19 cellular contexts compared by ENCODE assay signal in genomic region chr5:149154629-149155028, GRCh38. TPM values are rescaled to one million over a fixed set of nuclear protein-coding genes. Genes with fewer than 3 reads are reported as not detected.
DNase-seq lines count a peak whose midpoint lies in the region; ATAC-seq, FAIRE-seq and TF ChIP-seq lines count a peak whose summit lies in the region.
"Had no signal": no experiment of that assay in that cellular context is flagged by ENCODE, and none has a peak within 500 bp of the region (broad histone marks: within the 10 kb centered on the region; RNA-seq: fewer than 3 reads in every experiment).

No MANE protein-coding gene starts in this region.

- TF ChIP-seq CTCF in MCF 10A (IDR thresholded peaks at IDR 0.05; ENCODE audit: unreplicated experiment) (no peak), mammary epithelial cell (conservative IDR thresholded peaks at IDR 0.05 in 1 of 2, IDR thresholded peaks at IDR 0.05 in 1 of 2; ENCODE audit: extremely low read depth in 1 of 2, insufficient read depth in 1 of 2, low read depth in 1 of 2, low read length in 2 of 2) (no peak), PC-9 (conservative IDR thresholded peaks at IDR 0.05) (no peak), hepatocyte (IDR thresholded peaks at IDR 0.05; ENCODE audit: poor library complexity) (no peak), thoracic aorta (IDR thresholded peaks at IDR 0.05) (no peak), pancreas (IDR thresholded peaks at IDR 0.05) (no peak)

- H3K9me3 ChIP-seq in mammary epithelial cell (replicated peaks; ENCODE audit: insufficient read depth, low read length) (no peaks in the 10 kb centered on the region), PC-9 (ENCODE audit: insufficient read depth, low read depth) (no peaks in the 10 kb centered on the region), hepatocyte (ENCODE audit: low read depth) (no peaks in the 10 kb centered on the region), thoracic aorta (no peaks in the 10 kb centered on the region), pancreas (no peaks in the 10 kb centered on the region)
- H3K9me3 ChIP-seq: HAP-1, tibial nerve had no signal

- H3K36me3 ChIP-seq in mammary epithelial cell (ENCODE audit: insufficient read depth, low read length) (no peaks in the 10 kb centered on the region), PC-9 (ENCODE audit: low read depth) (0 out of 2 replicates have a peak, but pooled peaks cover 15% of the 10 kb centered on the region), hepatocyte (replicated peaks; ENCODE audit: insufficient read depth, low read depth) (no peaks in the 10 kb centered on the region), thoracic aorta (no peaks in the 10 kb centered on the region), pancreas (no peaks in the 10 kb centered on the region)
- H3K36me3 ChIP-seq: HAP-1, tibial nerve had no signal

- peaks cover 35% of the 10 kb centered on the region for H3F3A ChIP-seq in PC-9 (ENCODE audit: insufficient read depth, low read depth)

- no peak overlapping the region for H3K27ac ChIP-seq in mammary epithelial cell (ENCODE audit: insufficient read depth, low read depth, low read length)
- H3K27ac ChIP-seq in PC-9: peak overlapping the region; percentile 74
- H3K27ac ChIP-seq in hepatocyte: peak overlapping the region; percentile 72
- peak overlapping the region; percentile 47 to 78 for H3K27ac ChIP-seq in thoracic aorta
- H3K27ac ChIP-seq in pancreas: no peak overlapping the region
- H3K27ac ChIP-seq: tibial nerve had no signal

- H3K4me3 ChIP-seq in mammary epithelial cell (replicated peaks in 1 of 3; ENCODE audit: insufficient read depth in 1 of 3, low read depth in 2 of 3, low read length in 3 of 3) (no peak overlapping the region), PC-9 (no peak overlapping the region), hepatocyte (no peak overlapping the region), thoracic aorta (no peak overlapping the region), pancreas (no peak overlapping the region)
- H3K4me3 ChIP-seq: HAP-1, tibial nerve had no signal

- WGBS in mammary epithelial cell (ENCODE audit: low coverage, missing lambda C conversion rate): 93% methylated on average over 1 of the region's 1 CpG
- 90% methylated on average over 1 of the region's 1 CpG for WGBS in hepatocyte (ENCODE audit: low lambda C conversion rate, missing lambda C conversion rate)
- 95 to 99% methylated on average over 1 of the region's 1 CpG for WGBS in pancreas, 2 donors

- CTCF ChIA-PET in MCF 10A (lab: Yijun Ruan, JAX): interaction anchor here (0.6 to 6.7 kb wide), 10 partner anchors 12 to 84 kb away, joined by 3 to 93 read pairs (median 6); partner anchors contain the start of gene ABLIM3
- CTCF ChIA-PET in mammary epithelial cell (lab: Charles Lee; ENCODE audit: low non-redundant PET): no interaction called here
- CTCF ChIA-PET in PC-9 (lab: Charles Lee): no interaction called here

- H3K79me2 ChIP-seq in mammary epithelial cell (ENCODE audit: insufficient read depth, low read length) (peaks cover 52% of the 10 kb centered on the region), PC-9 (ENCODE audit: low read depth) (peaks cover 100% of the 10 kb centered on the region), hepatocyte (no peaks in the 10 kb centered on the region)

- H3K9me2 ChIP-seq in PC-9 (ENCODE audit: insufficient read depth) (no peaks in the 10 kb centered on the region), hepatocyte (replicated peaks; ENCODE audit: insufficient read depth) (no peaks in the 10 kb centered on the region)

- POLR2A ChIA-PET in MCF 10A (lab: Yijun Ruan, JAX) (interaction anchor here (0.6 to 7.2 kb wide), 8 partner anchors 8 to 112 kb away, joined by 3 to 100 read pairs (median 4); partner anchors contain the start of gene ABLIM3), PC-9 (lab: Charles Lee; ENCODE audit: unreplicated experiment) (interaction anchor here (0.7 kb wide), 1 partner anchor 125 kb away, joined by 5 read pairs; no protein-coding TSS in a partner anchor)

- intact Hi-C loops in MCF 10A (cut with micrococcal nuclease): no loop called here
- intact Hi-C loops in mammary epithelial cell (cut with micrococcal nuclease): no loop called here
- intact Hi-C loops in PC-9 (cut with micrococcal nuclease; ENCODE audit: unreplicated experiment): loop anchor here (1.0 kb wide), 2 partner anchors 8 to 18 kb away; no protein-coding TSS in a partner anchor
- intact Hi-C loops in pancreas (cut with DNase I): no loop called here

- in situ Hi-C loops in mammary epithelial cell (cut with MboI; ENCODE audit: low sequenced_read_pairs in 2 of 2): no loop called here

- no peaks in the 10 kb centered on the region for H3K36me3 Mint-ChIP-seq in MCF 10A (ENCODE audit: insufficient read depth, unreplicated experiment)
- H3K36me3 Mint-ChIP-seq: activated naive CD8-positive, alpha-beta T cell; CD4-positive, CD25-positive, alpha-beta regulatory T cell had no signal

- peaks cover 14% of the 10 kb centered on the region for H3K4me1 ChIP-seq in mammary epithelial cell (ENCODE audit: insufficient read depth, low read length)
- peaks cover 52% of the 10 kb centered on the region for H3K4me1 ChIP-seq in PC-9 (replicated peaks; ENCODE audit: insufficient read depth)
- H3K4me1 ChIP-seq in hepatocyte (ENCODE audit: insufficient read depth): no peaks in the 10 kb centered on the region
- peaks cover 21 to 64% of the 10 kb centered on the region in 2 donors for H3K4me1 ChIP-seq in thoracic aorta (ENCODE audit: control insufficient read depth in 1 of 2, low read depth in 2 of 2)
- H3K4me1 ChIP-seq in pancreas: peaks cover 0 to 21% (median 0%) of the 10 kb centered on the region in 3 donors
- H3K4me1 ChIP-seq: HAP-1 had no signal

- peaks cover 67% of the 10 kb centered on the region for H3K4me1 Mint-ChIP-seq in MCF 10A (ENCODE audit: insufficient read depth, unreplicated experiment)
- H3K4me1 Mint-ChIP-seq: CD4-positive, CD25-positive, alpha-beta regulatory T cell had no signal

- no peak overlapping the region for H3K9ac ChIP-seq in mammary epithelial cell (ENCODE audit: insufficient read depth, low read length)

- no peak overlapping the region for H3K4me2 ChIP-seq in mammary epithelial cell (ENCODE audit: insufficient read depth, low read depth, low read length)
- H3K4me2 ChIP-seq in PC-9: peak overlapping the region; percentile 9; the same call in 1 of the 2 replicates
- H3K4me2 ChIP-seq in hepatocyte: no peak overlapping the region

- peak overlapping the region; percentile 81 for H3K27ac Mint-ChIP-seq in MCF 10A (ENCODE audit: low read depth, unreplicated experiment)
- H3K27ac Mint-ChIP-seq: activated naive CD8-positive, alpha-beta T cell; CD4-positive, CD25-positive, alpha-beta regulatory T cell; T-helper 1 cell treated with Interleukin-12 subunit alpha and Interleukin-12 subunit beta and Interleukin-4 antibody, amounts not matched to agents 30 μg/mL and 1 μg/mL, for 36 hours had no signal

- H3K27me3 Mint-ChIP-seq in MCF 10A (ENCODE audit: insufficient read depth, unreplicated experiment): no peaks in the 10 kb centered on the region

- no peak overlapping the region for H2AFZ ChIP-seq in mammary epithelial cell (ENCODE audit: low read depth, low read length)
- no peak overlapping the region for H2AFZ ChIP-seq in PC-9
- no peak overlapping the region for H2AFZ ChIP-seq in hepatocyte

- no peak for DNase-seq in MCF 10A (ENCODE audit: unreplicated experiment)
- no peak for DNase-seq in mammary epithelial cell
- DNase-seq in PC-9: no peak
- DNase-seq in hepatocyte (ENCODE audit: low spot score): no peak
- no peak for DNase-seq in thoracic aorta (ENCODE audit: low spot score)
- DNase-seq in pancreas: no peak
- DNase-seq in Kasumi-1 (lab: John Stamatoyannopoulos, UW): no peak
- no peak for DNase-seq in RPMI8226
- DNase-seq: ACHN; activated CD8-positive, alpha-beta memory T cell treated with anti-CD3 and anti-CD28 coated beads for 24 hours; CD4-positive, CD25-positive, alpha-beta regulatory T cell; effector CD4-positive, alpha-beta T cell; NCI-H1105; NK-92 treated with Interleukin-12 subunit alpha and Interleukin-12 subunit beta, amount 100 ng/mL, for 24 hours had no signal

- H4K20me1 ChIP-seq in mammary epithelial cell (ENCODE audit: insufficient read depth, low read length) (no peaks in the 10 kb centered on the region), PC-9 (ENCODE audit: insufficient read depth) (no peaks in the 10 kb centered on the region), hepatocyte (ENCODE audit: insufficient read depth, poor library complexity, severe bottlenecking) (no peaks in the 10 kb centered on the region)

- BruUV-seq in MCF 10A (replicated peaks; lab: Mats Ljungman, UMichigan) (no TSS peak), mammary epithelial cell (replicated peaks; lab: Mats Ljungman, UMichigan) (no TSS peak), PC-9 (replicated peaks; lab: Mats Ljungman, UMichigan) (no TSS peak)

- no peak for FAIRE-seq in pancreas (lab: Jason Lieb, UNC)

- no peaks in the 10 kb centered on the region for H3K9me3 Mint-ChIP-seq in MCF 10A (ENCODE audit: unreplicated experiment)
- H3K9me3 Mint-ChIP-seq: CD4-positive, CD25-positive, alpha-beta regulatory T cell; T-helper 1 cell treated with Interleukin-12 subunit alpha and Interleukin-12 subunit beta and Interleukin-4 antibody, amounts not matched to agents 30 μg/mL and 1 μg/mL, for 36 hours had no signal

- H3K27me3 ChIP-seq in mammary epithelial cell (ENCODE audit: insufficient read depth, low read length): no peaks in the 10 kb centered on the region
- H3K27me3 ChIP-seq in PC-9 (ENCODE audit: insufficient read depth, low read depth): no peaks in the 10 kb centered on the region
- no peaks in the 10 kb centered on the region for H3K27me3 ChIP-seq in hepatocyte
- no peaks in the 10 kb centered on the region for H3K27me3 ChIP-seq in thoracic aorta (replicated peaks; ENCODE audit: insufficient read depth)
- no peaks in the 10 kb centered on the region for H3K27me3 ChIP-seq in pancreas
- H3K27me3 ChIP-seq: tibial nerve had no signal

- ATAC-seq in thoracic aorta (ENCODE audit: insufficient number of reproducible peaks, low FRiP score, low read depth) (no peak), pancreas (no peak)
- ATAC-seq: activated CD4-positive, CD25-positive, alpha-beta regulatory T cell treated with anti-CD3 and anti-CD28 coated beads, Interleukin-2, amount 50 U/mL, for 24 hours had no signal

- dilution Hi-C loops in mammary epithelial cell (cut with HindIII; ENCODE audit: low sequenced_read_pairs): no loop called here

- no peak overlapping the region for H3K4me3 Mint-ChIP-seq in MCF 10A (ENCODE audit: unreplicated experiment)
- H3K4me3 Mint-ChIP-seq: activated naive CD8-positive, alpha-beta T cell; CD4-positive, CD25-positive, alpha-beta regulatory T cell; T-helper 1 cell treated with Interleukin-12 subunit alpha and Interleukin-12 subunit beta and Interleukin-4 antibody, amounts not matched to agents 30 μg/mL and 1 μg/mL, for 36 hours had no signal

RNA-seq across cellular contexts. Expression of gene ABLIM3, which starts 13.3 kb away (rescaled TPM):
- 168 and 206 TPM in 2 replicates for total RNA-seq in MCF 10A (2022)
- 10 to 100 TPM; 17.3 to 38.6 TPM for total RNA-seq in mammary epithelial cell
- polyA plus RNA-seq in mammary epithelial cell: 21.6 TPM
- 34.9 TPM for polyA minus RNA-seq in mammary epithelial cell
- total RNA-seq in PC-9 (2021): 101 and 111 TPM in 2 replicates
- total RNA-seq in hepatocyte: 7.0 and 7.3 TPM in 2 replicates
- polyA plus RNA-seq in hepatocyte: 7.8 and 8.1 TPM in 2 replicates
- total RNA-seq in thoracic aorta: 10 to 100 TPM; 23.0 to 41.2 TPM
- total RNA-seq in pancreas: 1 to 10 TPM; 1.3 to 4.1 (median 2.1) TPM
- polyA plus RNA-seq in pancreas: 1 to 10 TPM; 2.7 to 8.1 TPM

Comparison
In these comparisons a context has a peak if more than half of its experiments do, and no peak if none do; other contexts are left out.
1. H3K27ac ChIP-seq: peak in PC-9 (single experiment), hepatocyte (single experiment) and thoracic aorta (2 of 2); none in mammary epithelial cell (single experiment) and pancreas (0 of 4).